Comparison of ENCODE assay signal across 24 cellular contexts in the genomic region with DNA sequence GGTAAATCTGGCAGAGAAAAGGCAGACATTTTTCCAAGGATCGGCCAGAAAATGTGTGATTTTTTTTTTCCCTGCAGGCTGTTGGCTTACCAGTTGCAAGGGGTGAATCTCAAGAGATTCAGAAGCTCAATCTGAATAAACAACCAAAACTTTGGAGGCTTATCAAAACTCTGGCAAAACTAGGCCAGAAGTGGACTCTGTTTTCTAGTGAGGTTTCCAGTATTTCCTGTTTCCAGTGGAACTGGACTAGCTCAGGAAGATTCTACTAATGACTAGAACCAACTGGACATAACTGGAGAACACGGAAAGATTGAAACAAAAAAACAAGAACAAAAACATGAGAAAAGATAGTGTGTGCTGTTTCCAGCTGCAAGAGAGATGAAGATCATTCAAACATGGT.
A peak's percentile ranks its signal among the peaks of the same experiment; 100 is the strongest.
DNase-seq lines count a peak whose midpoint lies in the region; ATAC-seq and TF ChIP-seq lines count a peak whose summit lies in the region.
"Had no signal": no experiment of that assay in that cellular context is flagged by ENCODE, and none has a peak within 500 bp of the region (broad histone marks: within the 10 kb centered on the region; RNA-seq: fewer than 3 reads in every experiment).

No MANE protein-coding gene starts in this region.

- no peak for DNase-seq in activated naive CD8-positive, alpha-beta T cell treated with anti-CD3 and anti-CD28 coated beads, Interleukin-2, amount 10 ng/mL, durations not matched to agents 7 days and 5 days
- no peak for DNase-seq in activated naive CD8-positive, alpha-beta T cell treated with anti-CD3 and anti-CD28 coated beads for 36 hours
- DNase-seq in fibroblast of mammary gland (ENCODE audit: low read depth), result peak; percentile 58
- DNase-seq in aorta, result no peak
- no peak for DNase-seq in HEK293T (ENCODE audit: extremely low spot score)
- DNase-seq in NCI-H1436 (lab: John Stamatoyannopoulos, UW), result no peak
- no peak for DNase-seq in CD1c-positive myeloid dendritic cell (ENCODE audit: extremely low spot score)
- DNase-seq: activated CD4-positive, CD25-positive, alpha-beta regulatory T cell; activated T-cell treated with anti-CD3 and anti-CD28 coated beads, Interleukin-2, amount 50 U/mL, for 48 hours; dorsolateral prefrontal cortex; islet precursor cell; natural killer cell; NCI-H187; pancreas; stimulated activated CD4-positive, alpha-beta T cell treated with anti-CD3 and anti-CD28 coated beads, Interleukin-2, amount 100 ng/mL, for 24 hours; stimulated activated naive CD4-positive, alpha-beta T cell treated with Interleukin-2 at 50 U/mL for 16 hours; upper lobe of left lung had no signal

- POLR2A ChIA-PET in activated naive CD8-positive, alpha-beta T cell treated with anti-CD3 and anti-CD28 coated beads, Interleukin-2, amount 10 ng/mL, durations not matched to agents 7 days and 5 days (lab: Charles Lee), result interaction anchor here (0.7 kb wide), 1 partner anchor 35 kb away, joined by 3 read pairs; no protein-coding TSS in a partner anchor
- POLR2A ChIA-PET in HEK293T (lab: Yijun Ruan, JAX), result no interaction called here

- peaks cover 10% of the 10 kb centered on the region for H3K4me1 Mint-ChIP-seq in activated naive CD8-positive, alpha-beta T cell treated with anti-CD3 and anti-CD28 coated beads, Interleukin-2, amount 10 ng/mL, durations not matched to agents 7 days and 5 days
- peaks cover 6% of the 10 kb centered on the region for H3K4me1 Mint-ChIP-seq in activated naive CD8-positive, alpha-beta T cell treated with anti-CD3 and anti-CD28 coated beads for 36 hours
- H3K4me1 Mint-ChIP-seq: activated naive CD4-positive, alpha-beta T cell treated with anti-CD3 and anti-CD28 coated beads, Interleukin-2, amount 50 U/mL, for 24 hours; natural killer cell had no signal

- WGBS in mesodermal cell (ENCODE audit: insufficient coverage in 2 of 2), 2 experiments, result 71 to 100% methylated on average over 1 of the region's 2 CpGs
- WGBS in aorta, 2 donors, result 75 to 76% methylated on average over 2 of the region's 2 CpGs

- CTCF ChIA-PET in HEK293T (lab: Yijun Ruan, JAX), result no interaction called here

- ATAC-seq in activated naive CD8-positive, alpha-beta T cell treated with anti-CD3 and anti-CD28 coated beads, Interleukin-2, amount 10 ng/mL, durations not matched to agents 7 days and 5 days (ENCODE audit: low read depth), result no peak
- ATAC-seq in aorta (ENCODE audit: low FRiP score), result peak; percentile 53
- ATAC-seq: esophagus mucosa, HepG2, natural killer cell had no signal

- H3K27me3 ChIP-seq in aorta (ENCODE audit: control insufficient read depth in 1 of 2, insufficient read depth in 2 of 2, low read length in 1 of 2), result peaks cover 0 to 1% of the 10 kb centered on the region in 2 donors
- H3K27me3 ChIP-seq: brain microvascular endothelial cell, hepatocyte, pancreas, upper lobe of left lung had no signal

- peaks cover 5% of the 10 kb centered on the region for H3K27me3 Mint-ChIP-seq in activated naive CD8-positive, alpha-beta T cell treated with anti-CD3 and anti-CD28 coated beads, Interleukin-2, amount 10 ng/mL, durations not matched to agents 7 days and 5 days
- peaks cover 16% of the 10 kb centered on the region for H3K27me3 Mint-ChIP-seq in activated naive CD8-positive, alpha-beta T cell treated with anti-CD3 and anti-CD28 coated beads for 36 hours

- TF ChIP-seq CTCF in fibroblast of mammary gland (conservative IDR thresholded peaks at IDR 0.05; ENCODE audit: control insufficient read depth, insufficient read depth, low read depth, low read length), result no peak

- H3K27ac Mint-ChIP-seq in activated naive CD8-positive, alpha-beta T cell treated with anti-CD3 and anti-CD28 coated beads, Interleukin-2, amount 10 ng/mL, durations not matched to agents 7 days and 5 days, result peak overlapping the region; percentile 4
- no peak overlapping the region for H3K27ac Mint-ChIP-seq in activated naive CD8-positive, alpha-beta T cell treated with anti-CD3 and anti-CD28 coated beads for 36 hours
- H3K27ac Mint-ChIP-seq: activated naive CD4-positive, alpha-beta T cell treated with anti-CD3 and anti-CD28 coated beads, Interleukin-2, amount 50 U/mL, for 24 hours; natural killer cell; T-helper 2 cell treated with Interferon-gamma antibody and Interleukin-4, amounts not matched to agents 5 μg/mL and 100 μg/mL, for 36 hours had no signal

- peaks cover 4% of the 10 kb centered on the region for H3K4me1 ChIP-seq in mesodermal cell (ENCODE audit: control insufficient read depth, insufficient read depth, low read length, poor library complexity, severe bottlenecking)
- H3K4me1 ChIP-seq in aorta (ENCODE audit: control insufficient read depth in 1 of 2, insufficient read depth in 2 of 2, low read length in 2 of 2), result no peaks in the 10 kb centered on the region
- H3K4me1 ChIP-seq: pancreas had no signal

- intact Hi-C loops in aorta (cut with DNase I), result no loop called here

- no peaks in the 10 kb centered on the region for H3K9me3 ChIP-seq in mesodermal cell (ENCODE audit: control insufficient read depth, low read length)
- H3K9me3 ChIP-seq in aorta (ENCODE audit: control insufficient read depth, low read length), result no peaks in the 10 kb centered on the region
- H3K9me3 ChIP-seq: pancreas, upper lobe of left lung had no signal

- peaks cover 4% of the 10 kb centered on the region for H3K36me3 Mint-ChIP-seq in activated naive CD8-positive, alpha-beta T cell treated with anti-CD3 and anti-CD28 coated beads, Interleukin-2, amount 10 ng/mL, durations not matched to agents 7 days and 5 days
- H3K36me3 Mint-ChIP-seq in activated naive CD8-positive, alpha-beta T cell treated with anti-CD3 and anti-CD28 coated beads for 36 hours, result no peaks in the 10 kb centered on the region
- H3K36me3 Mint-ChIP-seq: activated naive CD4-positive, alpha-beta T cell treated with anti-CD3 and anti-CD28 coated beads, Interleukin-2, amount 50 U/mL, for 24 hours; natural killer cell had no signal

- H3K27ac ChIP-seq in mesodermal cell (ENCODE audit: low read depth, low read length, severe bottlenecking) (peak overlapping the region; percentile 0), aorta (ENCODE audit: low read depth in 1 of 2, low read length in 2 of 2) (no peak overlapping the region)
- H3K27ac ChIP-seq: brain microvascular endothelial cell, dorsolateral prefrontal cortex, hepatocyte, pancreas had no signal

- H3K4me3 Mint-ChIP-seq in activated naive CD8-positive, alpha-beta T cell treated with anti-CD3 and anti-CD28 coated beads, Interleukin-2, amount 10 ng/mL, durations not matched to agents 7 days and 5 days, result no peak overlapping the region
- no peak overlapping the region for H3K4me3 Mint-ChIP-seq in activated naive CD8-positive, alpha-beta T cell treated with anti-CD3 and anti-CD28 coated beads for 36 hours
- H3K4me3 Mint-ChIP-seq: activated naive CD4-positive, alpha-beta T cell treated with anti-CD3 and anti-CD28 coated beads, Interleukin-2, amount 50 U/mL, for 24 hours; natural killer cell; T-helper 2 cell treated with Interferon-gamma antibody and Interleukin-4, amounts not matched to agents 5 μg/mL and 100 μg/mL, for 36 hours had no signal

- H3K36me3 ChIP-seq in mesodermal cell (ENCODE audit: control insufficient read depth, insufficient read depth, low read length), result no peaks in the 10 kb centered on the region
- H3K36me3 ChIP-seq in aorta (ENCODE audit: control insufficient read depth in 1 of 2, insufficient read depth in 2 of 2, low read length in 1 of 2), result no peaks in the 10 kb centered on the region
- H3K36me3 ChIP-seq: brain microvascular endothelial cell, pancreas, upper lobe of left lung had no signal

- peaks cover 12% of the 10 kb centered on the region for H3K9me3 Mint-ChIP-seq in activated naive CD8-positive, alpha-beta T cell treated with anti-CD3 and anti-CD28 coated beads, Interleukin-2, amount 10 ng/mL, durations not matched to agents 7 days and 5 days
- H3K9me3 Mint-ChIP-seq in activated naive CD8-positive, alpha-beta T cell treated with anti-CD3 and anti-CD28 coated beads for 36 hours, result no peaks in the 10 kb centered on the region
- H3K9me3 Mint-ChIP-seq: activated naive CD4-positive, alpha-beta T cell treated with anti-CD3 and anti-CD28 coated beads, Interleukin-2, amount 50 U/mL, for 24 hours; natural killer cell had no signal

- no peak overlapping the region for H3K4me3 ChIP-seq in fibroblast of mammary gland (ENCODE audit: control insufficient read depth, low read depth, low read length)
- H3K4me3 ChIP-seq in mesodermal cell (ENCODE audit: extremely low read depth, insufficient read depth, low read length, poor library complexity, severe bottlenecking), result no peak overlapping the region
- no peak overlapping the region for H3K4me3 ChIP-seq in aorta (ENCODE audit: low read length in 2 of 2)
- H3K4me3 ChIP-seq: dorsolateral prefrontal cortex, hepatocyte, pancreas, upper lobe of left lung had no signal

TF ChIP-seq in HEK293T, 16 proteins besides CTCF, POLR2A, EP300 and RAD21:
- TF ChIP-seq NFRKB (IDR thresholded peaks at IDR 0.05) (no peak), FOXM1 (IDR thresholded peaks at IDR 0.05; ENCODE audit: borderline replicate concordance) (no peak), BHLHE40 (IDR thresholded peaks at IDR 0.05; ENCODE audit: borderline replicate concordance) (no peak), ELF4 (IDR thresholded peaks at IDR 0.05) (no peak), FOXK2 (IDR thresholded peaks at IDR 0.05) (no peak), CTBP1 (IDR thresholded peaks at IDR 0.05; ENCODE audit: borderline replicate concordance) (no peak), FOXA1 (IDR thresholded peaks at IDR 0.05) (no peak), ZNF384 (IDR thresholded peaks at IDR 0.05) (no peak)
- TF ChIP-seq, protein P1, sequence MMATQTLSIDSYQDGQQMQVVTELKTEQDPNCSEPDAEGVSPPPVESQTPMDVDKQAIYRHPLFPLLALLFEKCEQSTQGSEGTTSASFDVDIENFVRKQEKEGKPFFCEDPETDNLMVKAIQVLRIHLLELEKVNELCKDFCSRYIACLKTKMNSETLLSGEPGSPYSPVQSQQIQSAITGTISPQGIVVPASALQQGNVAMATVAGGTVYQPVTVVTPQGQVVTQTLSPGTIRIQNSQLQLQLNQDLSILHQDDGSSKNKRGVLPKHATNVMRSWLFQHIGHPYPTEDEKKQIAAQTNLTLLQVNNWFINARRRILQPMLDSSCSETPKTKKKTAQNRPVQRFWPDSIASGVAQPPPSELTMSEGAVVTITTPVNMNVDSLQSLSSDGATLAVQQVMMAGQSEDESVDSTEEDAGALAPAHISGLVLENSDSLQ (IDR thresholded peaks at IDR 0.05), result no peak
